ENCODE assay signal across 18 cellular contexts in genomic region chr21:38027901-38028300, GRCh38.
DNase-seq lines count a peak whose midpoint lies in the region; FAIRE-seq and TF ChIP-seq lines count a peak whose summit lies in the region.
"Had no signal": no experiment of that assay in that cellular context is flagged by ENCODE, and none has a peak within 500 bp of the region (broad histone marks: within the 10 kb centered on the region; RNA-seq: fewer than 3 reads in every experiment).

No MANE protein-coding gene starts in this region.

- no peak overlapping the region for H3K4me3 ChIP-seq in bronchial epithelial cell (ENCODE audit: low read depth, low read length)
- H3K4me3 ChIP-seq in kidney epithelial cell (ENCODE audit: low read depth, low read length), result no peak overlapping the region
- H3K4me3 ChIP-seq: HAP-1, SJSA1 had no signal

- DNase-seq in Daoy (ENCODE audit: low read depth), result peak; percentile 81
- DNase-seq in LHCN-M2 (ENCODE audit: low read depth), result peak; percentile 40
- peak; percentile 65 for DNase-seq in bronchial epithelial cell (ENCODE audit: low read depth)
- DNase-seq in kidney epithelial cell (ENCODE audit: low read depth), result peak; percentile 19
- no peak for DNase-seq in NCI-H748 treated with DMSO at 0.1 percent for 48 hours (lab: John Stamatoyannopoulos, UW)
- DNase-seq in activated CD8-positive, alpha-beta memory T cell treated with anti-CD3 and anti-CD28 coated beads for 24 hours, result no peak
- no peak for DNase-seq in NCI-H1694 (lab: John Stamatoyannopoulos, UW)
- no peak for DNase-seq in occipital lobe (lab: John Stamatoyannopoulos, UW)
- DNase-seq: activated CD4-positive, alpha-beta T cell treated with anti-CD3 and anti-CD28 coated beads for 36 hours; activated naive CD4-positive, alpha-beta T cell treated with anti-CD3 and anti-CD28 coated beads, Interleukin-2, amount 10 ng/mL, durations not matched to agents 7 days and 5 days; caudate nucleus; endodermal cell; KBM-7; NCI-H1436; T-helper 9 cell had no signal

- H3K27me3 ChIP-seq in bronchial epithelial cell (ENCODE audit: control insufficient read depth, insufficient read depth, low read length) (no peaks in the 10 kb centered on the region), kidney epithelial cell (ENCODE audit: control insufficient read depth, insufficient read depth, low read length) (no peaks in the 10 kb centered on the region)

- TF ChIP-seq CTCF in bronchial epithelial cell (IDR thresholded peaks at IDR 0.05; ENCODE audit: insufficient read depth, low read length, severe bottlenecking), result no peak
- TF ChIP-seq CTCF in kidney epithelial cell (IDR thresholded peaks at IDR 0.05; ENCODE audit: insufficient read depth, low read length, poor library complexity, severe bottlenecking), result no peak

- H3K36me3 ChIP-seq in bronchial epithelial cell (ENCODE audit: control insufficient read depth, insufficient read depth, low read length) (no peaks in the 10 kb centered on the region), kidney epithelial cell (ENCODE audit: control insufficient read depth, insufficient read depth, low read length) (no peaks in the 10 kb centered on the region)
- H3K36me3 ChIP-seq: HAP-1, SJSA1 had no signal

- FAIRE-seq in bronchial epithelial cell (lab: Jason Lieb, UNC), result no peak
- FAIRE-seq: islet of Langerhans had no signal

Comparison
In these comparisons a context has a peak if more than half of its experiments do, and no peak if none do; other contexts are left out.
1. DNase-seq: peak in Daoy (single experiment), LHCN-M2 (single experiment), bronchial epithelial cell (single experiment) and kidney epithelial cell (single experiment); none in NCI-H748 treated with DMSO at 0.1 percent for 48 hours (single experiment), activated CD8-positive, alpha-beta memory T cell treated with anti-CD3 and anti-CD28 coated beads for 24 hours (single experiment), NCI-H1694 (single experiment) and occipital lobe (single experiment).